In genomic region chr14:61438860-61439765, GRCh38 we compare ENCODE assay signal across 7 cellular contexts.
DNase-seq lines count a peak whose midpoint lies in the region; ATAC-seq lines count a peak whose summit lies in the region.

No MANE protein-coding gene starts in this region.

- H3K4me1 Mint-ChIP-seq in T-helper 2 cell treated with Interferon-gamma antibody and Interleukin-4, amounts not matched to agents 5 μg/mL and 100 μg/mL, for 36 hours (ENCODE audit: low read depth): peaks cover 71% of the 10 kb centered on the region

- peak overlapping the region; percentile 6 for H3K4me3 ChIP-seq in mononuclear cell (ENCODE audit: low read length)

- peak; percentile 31 for ATAC-seq in GM18519 (IDR thresholded peaks at IDR 0.05; ENCODE audit: low FRiP score, unreplicated experiment)
- peak; percentile 12 for ATAC-seq in HG03045 (IDR thresholded peaks at IDR 0.05; ENCODE audit: unreplicated experiment)

- peaks cover 41% of the 10 kb centered on the region for H3K36me3 Mint-ChIP-seq in T-helper 2 cell treated with Interferon-gamma antibody and Interleukin-4, amounts not matched to agents 5 μg/mL and 100 μg/mL, for 36 hours (ENCODE audit: low read depth)

- H3K9me3 ChIP-seq in mononuclear cell (ENCODE audit: low read depth, low read length): no peaks in the 10 kb centered on the region

- H3K4me3 Mint-ChIP-seq in T-helper 2 cell treated with Interferon-gamma antibody and Interleukin-4, amounts not matched to agents 5 μg/mL and 100 μg/mL, for 36 hours: peak overlapping the region; percentile 88

- intact Hi-C loops in posterior vena cava (cut with DNase I): no loop called here

- no peaks in the 10 kb centered on the region for H3K27me3 Mint-ChIP-seq in T-helper 2 cell treated with Interferon-gamma antibody and Interleukin-4, amounts not matched to agents 5 μg/mL and 100 μg/mL, for 36 hours (ENCODE audit: low read depth)

- no peaks in the 10 kb centered on the region for H3K27me3 ChIP-seq in mononuclear cell (ENCODE audit: insufficient read depth, low read length)

- peak overlapping the region; percentile 88 for H3K27ac Mint-ChIP-seq in T-helper 2 cell treated with Interferon-gamma antibody and Interleukin-4, amounts not matched to agents 5 μg/mL and 100 μg/mL, for 36 hours

- H3K4me1 ChIP-seq in mononuclear cell (ENCODE audit: insufficient read depth, low read length): peaks cover 69% of the 10 kb centered on the region

- H3K9me3 Mint-ChIP-seq in T-helper 2 cell treated with Interferon-gamma antibody and Interleukin-4, amounts not matched to agents 5 μg/mL and 100 μg/mL, for 36 hours: no peaks in the 10 kb centered on the region

- no peak for DNase-seq in T-helper 2 cell treated with Interferon-gamma antibody and Interleukin-4, amounts not matched to agents 5 μg/mL and 100 μg/mL, for 36 hours (ENCODE audit: low spot score)
- DNase-seq in effector CD4-positive, alpha-beta T cell: peak; percentile 27
- DNase-seq in HK-2 (ENCODE audit: unreplicated experiment) (no peak), posterior vena cava (ENCODE audit: low spot score) (no peak)
